Comparison of ENCODE assay signal across 10 cellular contexts in the genomic region with DNA sequence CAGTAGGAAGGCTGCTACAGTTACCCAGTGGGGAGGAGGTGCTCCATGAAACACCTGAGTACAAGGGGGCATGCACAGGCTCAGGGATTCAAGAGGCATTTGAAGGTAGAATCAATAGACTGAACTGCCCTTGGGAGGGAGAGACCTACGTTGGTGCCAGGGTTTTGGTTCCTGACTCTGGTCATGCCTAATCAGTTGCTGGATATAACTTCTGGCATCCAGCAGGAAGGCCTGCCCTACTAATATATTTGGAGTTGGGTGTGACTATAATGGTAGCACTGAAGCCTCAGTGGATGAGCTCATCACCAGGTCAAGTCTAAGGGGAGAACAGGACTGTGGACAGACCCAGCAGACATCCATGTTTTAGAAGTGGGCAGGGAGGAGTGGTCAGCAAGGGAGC. TPM values are rescaled to one million over a fixed set of nuclear protein-coding genes. Genes with fewer than 3 reads are reported as not detected.
DNase-seq lines count a peak whose midpoint lies in the region; ATAC-seq, FAIRE-seq and TF ChIP-seq lines count a peak whose summit lies in the region.
"Not testable (repeated sequence)": the region's sequence is repeated elsewhere in the genome, so short reads cannot be mapped to it uniquely, and the experiment has no call there.
"Had no signal": no experiment of that assay in that cellular context is flagged by ENCODE, and none has a peak within 500 bp of the region (broad histone marks: within the 10 kb centered on the region; RNA-seq: fewer than 3 reads in every experiment).

No MANE protein-coding gene starts in this region.

- POLR2A ChIA-PET in WTC11 (lab: Charles Lee): interaction anchor here (0.6 to 0.9 kb wide), 3 partner anchors 14 to 1434 kb away, joined by 3 to 8 read pairs (median 4); no protein-coding TSS in a partner anchor

- H3K4me1 ChIP-seq in heart right ventricle: peaks cover 0 to 15% (median 3%) of the 10 kb centered on the region in 9 donors
- not testable (repeated sequence) for H3K4me1 ChIP-seq in psoas muscle

- H3K27me3 Mint-ChIP-seq in WTC11 (ENCODE audit: low read depth): not testable (repeated sequence)
- peaks cover 16% of the 10 kb centered on the region for H3K27me3 Mint-ChIP-seq in endothelial cell (ENCODE audit: unreplicated experiment)

- DNase-seq in GM12892 (ENCODE audit: insufficient read length); WTC11 (ENCODE audit: low spot score); activated naive CD4-positive, alpha-beta T cell treated with anti-CD3 and anti-CD28 coated beads, Interleukin-2, amount 50 U/mL, for 72 hours (ENCODE audit: low spot score in 2 of 2); endothelial cell (ENCODE audit: low spot score); left lobe of liver (ENCODE audit: low spot score); psoas muscle: not testable (repeated sequence)
- DNase-seq in heart right ventricle: peak in 1 of 2 donors; percentile 35

- H3K27ac ChIP-seq in heart right ventricle: peak overlapping the region in 8 of 10 donors; percentile 7 to 69 (median 31)
- H3K27ac ChIP-seq in psoas muscle: not testable (repeated sequence)

- H3K27ac Mint-ChIP-seq in WTC11: peak overlapping the region; percentile 16; the same call in 1 of the 2 replicates
- peak overlapping the region; percentile 33 to 67 for H3K27ac Mint-ChIP-seq in activated naive CD4-positive, alpha-beta T cell treated with anti-CD3 and anti-CD28 coated beads, Interleukin-2, amount 50 U/mL, for 72 hours
- peak overlapping the region; percentile 55 for H3K27ac Mint-ChIP-seq in endothelial cell (ENCODE audit: unreplicated experiment)

- not testable (repeated sequence) for H3K9me3 Mint-ChIP-seq in WTC11; activated naive CD4-positive, alpha-beta T cell treated with anti-CD3 and anti-CD28 coated beads, Interleukin-2, amount 50 U/mL, for 72 hours; endothelial cell (ENCODE audit: unreplicated experiment)

- H3K4me1 Mint-ChIP-seq in WTC11; endothelial cell (ENCODE audit: unreplicated experiment): not testable (repeated sequence)

- not testable (repeated sequence) for TF ChIP-seq POLR2A in GM12892 (IDR thresholded peaks at IDR 0.05; ENCODE audit: low read depth, low read length)

- H3K4me3 ChIP-seq in heart right ventricle, psoas muscle: not testable (repeated sequence)

- peaks cover 40% of the 10 kb centered on the region for H3K36me3 Mint-ChIP-seq in WTC11
- H3K36me3 Mint-ChIP-seq in activated naive CD4-positive, alpha-beta T cell treated with anti-CD3 and anti-CD28 coated beads, Interleukin-2, amount 50 U/mL, for 72 hours: not testable (repeated sequence)
- H3K36me3 Mint-ChIP-seq in endothelial cell (ENCODE audit: low read depth, unreplicated experiment): peaks cover 38% of the 10 kb centered on the region

- not testable (repeated sequence) for ATAC-seq in WTC11; activated naive CD4-positive, alpha-beta T cell treated with anti-CD3 and anti-CD28 coated beads, Interleukin-2, amount 50 U/mL, for 72 hours
- peak; percentile 25 to 92 (median 86) for ATAC-seq in heart right ventricle
- ATAC-seq in left lobe of liver: peak; percentile 10
- ATAC-seq in psoas muscle: peak in 3 of 4 donors; percentile 13 to 42 (median 27)

- CTCF ChIA-PET in WTC11 (lab: Charles Lee): not testable (repeated sequence)

- not testable (repeated sequence) for H3K4me3 Mint-ChIP-seq in WTC11; endothelial cell (ENCODE audit: unreplicated experiment)

- WGBS in heart right ventricle, 2 donors: 26 to 28% methylated on average over 1 of the region's 1 CpG
- WGBS in psoas muscle, 3 donors: 31 to 47% (median 36%) methylated on average over 1 of the region's 1 CpG

- intact Hi-C loops in heart right ventricle (cut with DNase I): loop anchor here in 2 of 10 donors (5.0 kb wide), 2 partner anchors 52 to 62 kb away; no protein-coding TSS in a partner anchor
- intact Hi-C loops in psoas muscle (cut with DNase I): not testable (repeated sequence)

- not testable (repeated sequence) for H3K27me3 ChIP-seq in heart right ventricle; psoas muscle (ENCODE audit: insufficient read depth in 3 of 3, low read length in 2 of 3)

- TF ChIP-seq CTCF in WTC11 (IDR thresholded peaks at IDR 0.05); endothelial cell (IDR thresholded peaks at IDR 0.05; ENCODE audit: unreplicated experiment); heart right ventricle (IDR thresholded peaks at IDR 0.05); psoas muscle (IDR thresholded peaks at IDR 0.05): not testable (repeated sequence)

- peak; percentile 30 for FAIRE-seq in GM12892 (lab: Jason Lieb, UNC)

- not testable (repeated sequence) for H3K9me3 ChIP-seq in heart right ventricle, psoas muscle

- H3K36me3 ChIP-seq in heart right ventricle (peaks cover 0 to 97% (median 48%) of the 10 kb centered on the region in 9 donors), psoas muscle (ENCODE audit: insufficient read depth in 1 of 2, low read depth in 1 of 2) (peaks cover 11 to 95% of the 10 kb centered on the region in 2 donors)

RNA-seq across cellular contexts. Expression of gene BMP8A, which starts 15.9 kb away (rescaled TPM):
- 0.19 TPM for polyA plus RNA-seq in GM12892 (2012; ENCODE audit: missing spikeins)
- 0.94 to 1.2 TPM (median 1.0 TPM) in 3 replicates for total RNA-seq in WTC11 (2021)
- under 1 TPM in 1 of 2 donors, not detected in 1; 0.14 TPM for total RNA-seq in activated naive CD4-positive, alpha-beta T cell treated with anti-CD3 and anti-CD28 coated beads, Interleukin-2, amount 50 U/mL, for 72 hours
- total RNA-seq in endothelial cell (ENCODE audit: unreplicated experiment): not detected
- 1 to 10 TPM in 4 of 10 donors, under 1 TPM in 4, not detected in 2; 0.33 to 1.8 (median 0.85) TPM for total RNA-seq in heart right ventricle
- under 1 TPM in 1 of 2 donors, not detected in 1; 0.16 TPM for polyA plus RNA-seq in heart right ventricle
- not detected for total RNA-seq in left lobe of liver
- total RNA-seq in psoas muscle: not detected
- polyA plus RNA-seq in psoas muscle: under 1 TPM in 1 of 3 donors, not detected in 2; 0.04 TPM
- total RNA-seq: CD4-positive, alpha-beta T cell; GM12878; SJSA1 had no signal
- polyA plus RNA-seq: GM12878 had no signal
